ENCODE assay signal across 11 cellular contexts in genomic region chr6:159594750-159595117, GRCh38.
DNase-seq lines count a peak whose midpoint lies in the region; ATAC-seq and TF ChIP-seq lines count a peak whose summit lies in the region.
"Had no signal": no experiment of that assay in that cellular context is flagged by ENCODE, and none has a peak within 500 bp of the region (broad histone marks: within the 10 kb centered on the region; RNA-seq: fewer than 3 reads in every experiment).

No MANE protein-coding gene starts in this region.

- TF ChIP-seq CTCF in SK-N-SH (IDR thresholded peaks at IDR 0.05) (no peak), fibroblast of lung (conservative IDR thresholded peaks at IDR 0.05 in 1 of 2, IDR thresholded peaks at IDR 0.05 in 1 of 2; ENCODE audit: low read depth in 1 of 2, low read length in 2 of 2) (no peak)

- POLR2A ChIA-PET in SK-N-SH (lab: Yijun Ruan, JAX): no interaction called here

- H3K4me1 Mint-ChIP-seq in effector memory CD8-positive, alpha-beta T cell (ENCODE audit: low read depth in 2 of 2): no peaks in the 10 kb centered on the region
- H3K4me1 Mint-ChIP-seq: activated CD8-positive, alpha-beta memory T cell treated with anti-CD3 and anti-CD28 coated beads, Interleukin-2, amount 10 ng/mL, durations not matched to agents 7 days and 5 days had no signal

- WGBS in SK-N-SH (ENCODE audit: low lambda C conversion rate): 7% methylated on average over 1 of the region's 1 CpG

- peak overlapping the region; percentile 75; the same call in 1 of the 2 replicates for H3K9ac ChIP-seq in SK-N-SH
- H3K9ac ChIP-seq in fibroblast of lung (ENCODE audit: insufficient read depth, low read length): no peak overlapping the region
- H3K9ac ChIP-seq in skeletal muscle satellite cell (ENCODE audit: low read depth, low read length): peak overlapping the region; percentile 81

- peak overlapping the region; percentile 87 for H3K4me2 ChIP-seq in SK-N-SH
- H3K4me2 ChIP-seq in fibroblast of lung (ENCODE audit: extremely low read depth, insufficient read depth, low read length): peak overlapping the region; percentile 47
- H3K4me2 ChIP-seq in skeletal muscle satellite cell (ENCODE audit: low read length): peak overlapping the region; percentile 81

- DNase-seq in H4 (ENCODE audit: low spot score) (peak; percentile 57), SK-N-SH (no peak), fibroblast of lung (ENCODE audit: low read depth in 2 of 2) (peak; percentile 73 to 86), NCI-H526 treated with DMSO at 0.1 percent for 48 hours (lab: John Stamatoyannopoulos, UW) (no peak)
- DNase-seq in effector memory CD8-positive, alpha-beta T cell: no peak
- no peak for DNase-seq in activated CD4-positive, alpha-beta T cell treated with anti-CD3 and anti-CD28 coated beads, Interleukin-2, amount 50 U/mL, for 1 hour
- DNase-seq: activated CD8-positive, alpha-beta memory T cell treated with anti-CD3 and anti-CD28 coated beads, Interleukin-2, amount 10 ng/mL, durations not matched to agents 7 days and 5 days; lower lobe of right lung; NCI-H1436 treated with DMSO at 0.1 percent for 48 hours had no signal

- TF ChIP-seq EP300 in SK-N-SH (IDR thresholded peaks at IDR 0.05; ENCODE audit: borderline replicate concordance in 1 of 2, low read depth in 1 of 2, low read length in 1 of 2): peak in 1 of 2 experiments; percentile 47; a peak in 1 of 4 replicates

- H4K20me1 ChIP-seq in SK-N-SH (ENCODE audit: insufficient read depth): peaks cover 3% of the 10 kb centered on the region; the same call in 1 of the 2 replicates
- no peaks in the 10 kb centered on the region for H4K20me1 ChIP-seq in fibroblast of lung (ENCODE audit: control insufficient read depth, extremely low read depth, insufficient read depth, low read length)

- no peaks in the 10 kb centered on the region for H3K9me2 ChIP-seq in SK-N-SH

- H3K4me1 ChIP-seq in SK-N-SH (ENCODE audit: control insufficient read depth in 1 of 2, insufficient read depth in 2 of 2, low read depth in 1 of 2, low read length in 1 of 2) (peaks cover 0 to 14% of the 10 kb centered on the region in 2 experiments; a peak in 2 of 4 replicates), fibroblast of lung (ENCODE audit: control insufficient read depth, extremely low read depth, insufficient read depth, low read length) (peaks cover 14% of the 10 kb centered on the region), skeletal muscle satellite cell (ENCODE audit: control insufficient read depth, insufficient read depth, low read length) (peaks cover 25% of the 10 kb centered on the region)
- H3K4me1 ChIP-seq: lower lobe of right lung had no signal

- peak overlapping the region in 1 of 2 experiments; percentile 53; a peak in 2 of 4 replicates for H3K4me3 ChIP-seq in SK-N-SH (ENCODE audit: low read depth in 2 of 2, low read length in 1 of 2)
- no peak overlapping the region for H3K4me3 ChIP-seq in fibroblast of lung (replicated peaks in 1 of 4; ENCODE audit: control extremely low read depth in 1 of 4, insufficient read depth in 1 of 4, low read depth in 3 of 4, low read length in 4 of 4)
- peak overlapping the region; percentile 60 for H3K4me3 ChIP-seq in skeletal muscle satellite cell (ENCODE audit: low read length)
- H3K4me3 ChIP-seq: lower lobe of right lung, skin epidermis had no signal

- no peaks in the 10 kb centered on the region for H3K9me3 Mint-ChIP-seq in effector memory CD8-positive, alpha-beta T cell

- peaks cover 22% of the 10 kb centered on the region for H3F3A ChIP-seq in SK-N-SH (replicated peaks; ENCODE audit: insufficient read depth)

- H3K27ac Mint-ChIP-seq in effector memory CD8-positive, alpha-beta T cell: no peak overlapping the region
- H3K27ac Mint-ChIP-seq: activated CD8-positive, alpha-beta memory T cell treated with anti-CD3 and anti-CD28 coated beads, Interleukin-2, amount 10 ng/mL, durations not matched to agents 7 days and 5 days had no signal

- no peak for TF ChIP-seq RAD21 in SK-N-SH (IDR thresholded peaks at IDR 0.05; ENCODE audit: low read length)

- no peaks in the 10 kb centered on the region for H3K79me2 ChIP-seq in SK-N-SH (ENCODE audit: insufficient read depth)
- no peaks in the 10 kb centered on the region for H3K79me2 ChIP-seq in fibroblast of lung (ENCODE audit: control insufficient read depth, insufficient read depth, low read length)

- no peak overlapping the region for H3K4me3 Mint-ChIP-seq in effector memory CD8-positive, alpha-beta T cell
- H3K4me3 Mint-ChIP-seq: activated CD8-positive, alpha-beta memory T cell treated with anti-CD3 and anti-CD28 coated beads, Interleukin-2, amount 10 ng/mL, durations not matched to agents 7 days and 5 days had no signal

- H3K9me3 ChIP-seq in SK-N-SH (no peaks in the 10 kb centered on the region), fibroblast of lung (ENCODE audit: control insufficient read depth, insufficient read depth, low read depth, low read length) (no peaks in the 10 kb centered on the region), skeletal muscle satellite cell (replicated peaks; ENCODE audit: low read length) (no peaks in the 10 kb centered on the region)
- H3K9me3 ChIP-seq: lower lobe of right lung had no signal

- H3K27ac ChIP-seq in SK-N-SH (ENCODE audit: low read depth in 2 of 2, low read length in 1 of 2) (peak overlapping the region in 1 of 2 experiments; percentile 100; a peak in 2 of 4 replicates), fibroblast of lung (ENCODE audit: insufficient read depth, low read length) (peak overlapping the region; percentile 65)
- H3K27ac ChIP-seq: lower lobe of right lung had no signal

- peaks cover under 1 to 8% of the 10 kb centered on the region in 2 donors for H3K27me3 Mint-ChIP-seq in effector memory CD8-positive, alpha-beta T cell
- H3K27me3 Mint-ChIP-seq: activated CD8-positive, alpha-beta memory T cell treated with anti-CD3 and anti-CD28 coated beads, Interleukin-2, amount 10 ng/mL, durations not matched to agents 7 days and 5 days had no signal

- CTCF ChIA-PET in SK-N-SH (lab: Yijun Ruan, JAX): no interaction called here

- no peak for ATAC-seq in effector memory CD8-positive, alpha-beta T cell (replicated peaks)
- ATAC-seq: activated CD8-positive, alpha-beta memory T cell treated with anti-CD3 and anti-CD28 coated beads, Interleukin-2, amount 10 ng/mL, durations not matched to agents 7 days and 5 days had no signal

- H2AFZ ChIP-seq in SK-N-SH (ENCODE audit: low read depth): peak overlapping the region; percentile 82
- no peak overlapping the region for H2AFZ ChIP-seq in fibroblast of lung (ENCODE audit: low read length)

- H3K27me3 ChIP-seq in SK-N-SH (ENCODE audit: insufficient read depth) (no peaks in the 10 kb centered on the region), fibroblast of lung (ENCODE audit: control insufficient read depth, insufficient read depth, low read length) (no peaks in the 10 kb centered on the region), skeletal muscle satellite cell (ENCODE audit: control insufficient read depth, insufficient read depth, low read length) (no peaks in the 10 kb centered on the region)

- no peaks in the 10 kb centered on the region for H3K36me3 Mint-ChIP-seq in effector memory CD8-positive, alpha-beta T cell (ENCODE audit: insufficient read depth)
- H3K36me3 Mint-ChIP-seq: activated CD8-positive, alpha-beta memory T cell treated with anti-CD3 and anti-CD28 coated beads, Interleukin-2, amount 10 ng/mL, durations not matched to agents 7 days and 5 days had no signal

- no peaks in the 10 kb centered on the region for H3K36me3 ChIP-seq in SK-N-SH (replicated peaks in 1 of 2; ENCODE audit: control insufficient read depth in 1 of 2, insufficient read depth in 2 of 2, low read length in 1 of 2)
- no peaks in the 10 kb centered on the region for H3K36me3 ChIP-seq in fibroblast of lung (ENCODE audit: control insufficient read depth, insufficient read depth, low read length)
- no peaks in the 10 kb centered on the region for H3K36me3 ChIP-seq in skeletal muscle satellite cell (ENCODE audit: insufficient read depth, low read length)
- H3K36me3 ChIP-seq: lower lobe of right lung had no signal

TF ChIP-seq in SK-N-SH, 30 proteins besides CTCF, POLR2A, EP300 and RAD21 (continues in another document):
- TF ChIP-seq SMC3 (IDR thresholded peaks at IDR 0.05; ENCODE audit: low read depth, low read length) (no peak), USF2 (IDR thresholded peaks at IDR 0.05; ENCODE audit: borderline replicate concordance, low read depth, low read length) (no peak), GATA2 (CRISPR knock-in tag; IDR thresholded peaks at IDR 0.05) (no peak), PBX3 (IDR thresholded peaks at IDR 0.05) (peak; percentile 56), FOSL2 (IDR thresholded peaks at IDR 0.05; ENCODE audit: borderline replicate concordance, low read depth) (peak; percentile 88), FOXM1 (IDR thresholded peaks at IDR 0.05; ENCODE audit: low read depth) (no peak), RFX5 (IDR thresholded peaks at IDR 0.05; ENCODE audit: low read length) (no peak)

Comparison
In these comparisons a context has a peak if more than half of its experiments do, and no peak if none do; other contexts are left out.
1. DNase-seq: peak in H4 (single experiment) and fibroblast of lung (2 of 2); none in SK-N-SH (single experiment), effector memory CD8-positive, alpha-beta T cell (0 of 3), NCI-H526 treated with DMSO at 0.1 percent for 48 hours (single experiment) and activated CD4-positive, alpha-beta T cell treated with anti-CD3 and anti-CD28 coated beads, Interleukin-2, amount 50 U/mL, for 1 hour (single experiment).
2. Peak in every context shown above with its lines, with median percentiles within 50 percentile points of each other: H3K4me2 ChIP-seq.